ENCODE assay signal across 27 cellular contexts in genomic region chr7:24057243-24057642, GRCh38.
DNase-seq lines count a peak whose midpoint lies in the region; FAIRE-seq and TF ChIP-seq lines count a peak whose summit lies in the region.
"Had no signal": no experiment of that assay in that cellular context is flagged by ENCODE, and none has a peak within 500 bp of the region (broad histone marks: within the 10 kb centered on the region; RNA-seq: fewer than 3 reads in every experiment).

No MANE protein-coding gene starts in this region.

- H3K9ac ChIP-seq in KMS-11: no peak overlapping the region
- H3K9ac ChIP-seq in astrocyte (ENCODE audit: low read length): no peak overlapping the region
- H3K9ac ChIP-seq: parathyroid adenoma had no signal

- no peak for FAIRE-seq in astrocyte (lab: Jason Lieb, UNC)
- FAIRE-seq: GM18507, islet of Langerhans had no signal

- H3K27me3 ChIP-seq in KMS-11 (ENCODE audit: insufficient read depth, low read depth) (no peaks in the 10 kb centered on the region), astrocyte (ENCODE audit: insufficient read depth, low read length) (peaks cover 6% of the 10 kb centered on the region), osteoblast (ENCODE audit: insufficient read depth, low read length) (no peaks in the 10 kb centered on the region), Caco-2 (replicated peaks; ENCODE audit: control insufficient read depth, insufficient read depth, low read length) (no peaks in the 10 kb centered on the region; the same call in none of the 2 replicates), ovary (no peaks in the 10 kb centered on the region)
- H3K27me3 ChIP-seq: ascending aorta, gastrocnemius medialis had no signal

- H3K4me3 ChIP-seq in GM12864 (ENCODE audit: low read depth, low read length) (no peak overlapping the region), KMS-11 (IDR thresholded peaks at IDR 0.05; ENCODE audit: insufficient read depth, low read depth, low read length) (no peak overlapping the region), astrocyte (ENCODE audit: insufficient read depth, low read depth, low read length) (no peak overlapping the region), osteoblast (ENCODE audit: insufficient read depth, low read length) (no peak overlapping the region), Caco-2 (ENCODE audit: low read depth, low read length) (no peak overlapping the region), ovary (no peak overlapping the region)
- H3K4me3 ChIP-seq: ascending aorta, gastrocnemius medialis, MG63, PC-9, transverse colon had no signal

- no peak overlapping the region for H3K27ac Mint-ChIP-seq in astrocyte (ENCODE audit: unreplicated experiment)
- H3K27ac Mint-ChIP-seq in Caco-2 (ENCODE audit: unreplicated experiment): no peak overlapping the region
- H3K27ac Mint-ChIP-seq: activated CD4-positive, alpha-beta T cell treated with anti-CD3 and anti-CD28 coated beads, Interleukin-2, amount 10 ng/mL, durations not matched to agents 24 days and 14 days; activated CD8-positive, alpha-beta memory T cell treated with anti-CD3 and anti-CD28 coated beads, Interleukin-2, amount 10 ng/mL, durations not matched to agents 7 days and 5 days; activated naive CD8-positive, alpha-beta T cell; nephron; stimulated activated naive CD8-positive, alpha-beta T cell treated with anti-CD3 and anti-CD28 coated beads, Interleukin-15, amount 100 ng/mL, for 72 hours; T-helper 17 cell had no signal

- CTCF ChIA-PET in Caco-2 (lab: Charles Lee): no interaction called here

- H3K4me1 ChIP-seq in KMS-11 (ENCODE audit: low read depth, poor library complexity, severe bottlenecking): no peaks in the 10 kb centered on the region
- H3K4me1 ChIP-seq in astrocyte (ENCODE audit: insufficient read depth, low read length): peaks cover 9% of the 10 kb centered on the region
- no peaks in the 10 kb centered on the region for H3K4me1 ChIP-seq in osteoblast (ENCODE audit: insufficient read depth, low read length)
- no peaks in the 10 kb centered on the region for H3K4me1 ChIP-seq in Caco-2
- no peaks in the 10 kb centered on the region for H3K4me1 ChIP-seq in ovary (ENCODE audit: insufficient read depth)
- H3K4me1 ChIP-seq: ascending aorta, gastrocnemius medialis, parathyroid adenoma, transverse colon had no signal

- BruUV-seq in Caco-2 (replicated peaks; lab: Mats Ljungman, UMichigan): no TSS peak

- H3K9me3 Mint-ChIP-seq in astrocyte (ENCODE audit: unreplicated experiment): peaks cover 5% of the 10 kb centered on the region
- H3K9me3 Mint-ChIP-seq in Caco-2 (ENCODE audit: unreplicated experiment): peaks cover 7% of the 10 kb centered on the region
- H3K9me3 Mint-ChIP-seq: activated CD4-positive, alpha-beta T cell treated with anti-CD3 and anti-CD28 coated beads, Interleukin-2, amount 10 ng/mL, durations not matched to agents 24 days and 14 days; stimulated activated naive CD8-positive, alpha-beta T cell treated with anti-CD3 and anti-CD28 coated beads, Interleukin-15, amount 100 ng/mL, for 72 hours had no signal

- H3K36me3 ChIP-seq in KMS-11 (ENCODE audit: insufficient read depth): no peaks in the 10 kb centered on the region
- no peaks in the 10 kb centered on the region for H3K36me3 ChIP-seq in astrocyte (ENCODE audit: insufficient read depth, low read length)
- H3K36me3 ChIP-seq in osteoblast (ENCODE audit: insufficient read depth, low read length): no peaks in the 10 kb centered on the region
- no peaks in the 10 kb centered on the region for H3K36me3 ChIP-seq in Caco-2 (ENCODE audit: control insufficient read depth, insufficient read depth, low read length)
- no peaks in the 10 kb centered on the region for H3K36me3 ChIP-seq in ovary
- H3K36me3 ChIP-seq: ascending aorta, gastrocnemius medialis, MG63, transverse colon had no signal

- no peaks in the 10 kb centered on the region for H3K36me3 Mint-ChIP-seq in astrocyte (ENCODE audit: low read depth, unreplicated experiment)
- no peaks in the 10 kb centered on the region for H3K36me3 Mint-ChIP-seq in Caco-2 (ENCODE audit: insufficient read depth, unreplicated experiment)
- H3K36me3 Mint-ChIP-seq: activated CD8-positive, alpha-beta memory T cell treated with anti-CD3 and anti-CD28 coated beads, Interleukin-2, amount 10 ng/mL, durations not matched to agents 7 days and 5 days; activated naive CD8-positive, alpha-beta T cell had no signal

- POLR2A ChIA-PET in Caco-2 (lab: Charles Lee): no interaction called here

- TF ChIP-seq CTCF in GM12864 (IDR thresholded peaks at IDR 0.05; ENCODE audit: low read depth, low read length, missing control alignments) (peak; percentile 30), KMS-11 (conservative IDR thresholded peaks at IDR 0.05; ENCODE audit: low read depth, low read length) (peak; percentile 37), astrocyte (IDR thresholded peaks at IDR 0.05; ENCODE audit: insufficient read depth, low read depth, low read length) (peak; percentile 8), osteoblast (IDR thresholded peaks at IDR 0.05; ENCODE audit: extremely low read depth, low read depth, low read length) (no peak), Caco-2 (IDR thresholded peaks at IDR 0.05; ENCODE audit: insufficient read depth in 1 of 2, low read depth in 1 of 2, low read length in 1 of 2, severe bottlenecking in 1 of 2, unreplicated experiment in 1 of 2) (no peak), ovary (IDR thresholded peaks at IDR 0.05) (no peak)

- H3K27me3 Mint-ChIP-seq in astrocyte (ENCODE audit: low read depth, unreplicated experiment) (peaks cover 4% of the 10 kb centered on the region), Caco-2 (ENCODE audit: insufficient read depth, unreplicated experiment) (peaks cover 16% of the 10 kb centered on the region)

- H3K79me2 ChIP-seq in KMS-11 (ENCODE audit: insufficient read depth, low read depth): no peaks in the 10 kb centered on the region
- H3K79me2 ChIP-seq in astrocyte (ENCODE audit: insufficient read depth, low read length): no peaks in the 10 kb centered on the region
- no peaks in the 10 kb centered on the region for H3K79me2 ChIP-seq in osteoblast (ENCODE audit: insufficient read depth, low read length)
- H3K79me2 ChIP-seq: parathyroid adenoma had no signal

- H4K20me1 ChIP-seq in KMS-11 (ENCODE audit: insufficient read depth): no peaks in the 10 kb centered on the region
- H4K20me1 ChIP-seq in astrocyte (ENCODE audit: insufficient read depth, low read length): no peaks in the 10 kb centered on the region
- H4K20me1 ChIP-seq in osteoblast (ENCODE audit: insufficient read depth, low read length): no peaks in the 10 kb centered on the region

- intact Hi-C loops in Caco-2 (cut with micrococcal nuclease; ENCODE audit: unreplicated experiment): no loop called here
- intact Hi-C loops in ovary (cut with DNase I): no loop called here

- TF ChIP-seq POLR2A in ovary (IDR thresholded peaks at IDR 0.05): no peak

- DNase-seq in GM12864 (ENCODE audit: low read depth) (no peak), astrocyte (ENCODE audit: low read depth) (no peak), osteoblast (ENCODE audit: insufficient read length, low spot score, missing footprints) (peak; percentile 37), RKO (ENCODE audit: low spot score) (no peak), Caco-2 (no peak), NCI-H69 (lab: John Stamatoyannopoulos, UW) (no peak), ovary (no peak)
- DNase-seq: activated CD4-positive, alpha-beta T cell treated with anti-CD3 and anti-CD28 coated beads, Interleukin-2, amount 10 ng/mL, durations not matched to agents 24 days and 14 days; activated CD8-positive, alpha-beta memory T cell treated with anti-CD3 and anti-CD28 coated beads, Interleukin-2, amount 10 ng/mL, durations not matched to agents 7 days and 5 days; DMS79 treated with DMSO at 0.1 percent for 48 hours; erythroblast; gastrocnemius medialis; MG63; NCI-H1694; PC-9; right cardiac atrium; stimulated activated CD4-positive, alpha-beta T cell treated with anti-CD3 and anti-CD28 coated beads, Interleukin-12 subunit alpha, Interleukin-12 subunit beta, amount 100 ng/mL, for 4 hours; stimulated activated naive CD8-positive, alpha-beta T cell treated with anti-CD3 and anti-CD28 coated beads, Interleukin-15, amount 100 ng/mL, for 72 hours; T-helper 17 cell; transverse colon had no signal

- H3K9me3 ChIP-seq in astrocyte (ENCODE audit: insufficient read depth, low read depth, low read length) (no peaks in the 10 kb centered on the region), osteoblast (ENCODE audit: low read depth, low read length) (peaks cover 6% of the 10 kb centered on the region), Caco-2 (peaks cover 5% of the 10 kb centered on the region; the same call in 1 of the 2 replicates), ovary (no peaks in the 10 kb centered on the region)
- H3K9me3 ChIP-seq: ascending aorta, gastrocnemius medialis, MG63, transverse colon had no signal

- TF ChIP-seq EP300 in ovary (IDR thresholded peaks at IDR 0.05): no peak

- H3K4me3 Mint-ChIP-seq in astrocyte (ENCODE audit: unreplicated experiment): no peak overlapping the region
- H3K4me3 Mint-ChIP-seq in Caco-2 (ENCODE audit: unreplicated experiment): no peak overlapping the region
- H3K4me3 Mint-ChIP-seq: activated CD4-positive, alpha-beta T cell treated with anti-CD3 and anti-CD28 coated beads, Interleukin-2, amount 10 ng/mL, durations not matched to agents 24 days and 14 days; activated CD8-positive, alpha-beta memory T cell treated with anti-CD3 and anti-CD28 coated beads, Interleukin-2, amount 10 ng/mL, durations not matched to agents 7 days and 5 days; activated naive CD8-positive, alpha-beta T cell; nephron; stimulated activated naive CD8-positive, alpha-beta T cell treated with anti-CD3 and anti-CD28 coated beads, Interleukin-15, amount 100 ng/mL, for 72 hours; T-helper 17 cell had no signal

- no peak overlapping the region for H3K27ac ChIP-seq in KMS-11
- no peak overlapping the region for H3K27ac ChIP-seq in astrocyte (ENCODE audit: low read depth, low read length)
- H3K27ac ChIP-seq in osteoblast (ENCODE audit: low read depth, low read length): no peak overlapping the region
- no peak overlapping the region for H3K27ac ChIP-seq in ovary
- H3K27ac ChIP-seq: ascending aorta, gastrocnemius medialis, parathyroid adenoma, PC-9, transverse colon had no signal

- 69 to 86% (median 83%) methylated on average over 2 of the region's 2 CpGs for WGBS in ovary, 3 donors

- no peak overlapping the region for H3K4me2 ChIP-seq in KMS-11
- H3K4me2 ChIP-seq in astrocyte (ENCODE audit: low read length): no peak overlapping the region
- no peak overlapping the region for H3K4me2 ChIP-seq in osteoblast (ENCODE audit: insufficient read depth, low read length)
- H3K4me2 ChIP-seq: PC-9 had no signal

- H2AFZ ChIP-seq in KMS-11 (ENCODE audit: low read depth) (no peak overlapping the region), astrocyte (ENCODE audit: low read depth, low read length) (no peak overlapping the region), osteoblast (ENCODE audit: low read length) (no peak overlapping the region)
- H2AFZ ChIP-seq: parathyroid adenoma, PC-9 had no signal

- peaks cover 21% of the 10 kb centered on the region for H3K4me1 Mint-ChIP-seq in astrocyte (ENCODE audit: low read depth, unreplicated experiment)
- H3K4me1 Mint-ChIP-seq in Caco-2 (ENCODE audit: low read depth, unreplicated experiment): no peaks in the 10 kb centered on the region
- H3K4me1 Mint-ChIP-seq: activated CD4-positive, alpha-beta T cell treated with anti-CD3 and anti-CD28 coated beads, Interleukin-2, amount 10 ng/mL, durations not matched to agents 24 days and 14 days; nephron; stimulated activated naive CD8-positive, alpha-beta T cell treated with anti-CD3 and anti-CD28 coated beads, Interleukin-15, amount 100 ng/mL, for 72 hours had no signal

Comparison
In these comparisons a context has a peak if more than half of its experiments do, and no peak if none do; other contexts are left out.
1. CTCF ChIP-seq: peak in GM12864 (single experiment), KMS-11 (single experiment) and astrocyte (single experiment); none in osteoblast (single experiment), Caco-2 (0 of 2) and ovary (0 of 3).